ENCODE assay signal across 10 cellular contexts in genomic region chr1:35454616-35455015, GRCh38.
DNase-seq lines count a peak whose midpoint lies in the region; ATAC-seq and TF ChIP-seq lines count a peak whose summit lies in the region.
"Had no signal": no experiment of that assay in that cellular context is flagged by ENCODE, and none has a peak within 500 bp of the region (broad histone marks: within the 10 kb centered on the region; RNA-seq: fewer than 3 reads in every experiment).

No MANE protein-coding gene starts in this region.

- POLR2A ChIA-PET in naive thymus-derived CD4-positive, alpha-beta T cell (lab: Charles Lee) = interaction anchor here (1.4 kb wide), 1 partner anchor 103 kb away, joined by 4 read pairs; the partner anchor contains the start of genes KIAA0319L and NCDN
- POLR2A ChIA-PET in RWPE1 (lab: Yijun Ruan, JAX; ENCODE audit: low non-redundant PET) = no interaction called here

- no peak overlapping the region for H3K4me3 ChIP-seq in cardiac fibroblast (replicated peaks in 1 of 2; ENCODE audit: low read depth in 2 of 2, low read length in 2 of 2)
- no peak overlapping the region for H3K4me3 ChIP-seq in naive thymus-derived CD4-positive, alpha-beta T cell (ENCODE audit: low read length)
- H3K4me3 ChIP-seq: SJCRH30 had no signal

- CTCF ChIA-PET in naive thymus-derived CD4-positive, alpha-beta T cell (lab: Charles Lee) = interaction anchor here (0.6 to 1.2 kb wide), 7 partner anchors 9 to 117 kb away, joined by 3 read pairs; no protein-coding TSS in a partner anchor
- CTCF ChIA-PET in RWPE1 (lab: Yijun Ruan, JAX) = no interaction called here

- H3K4me1 ChIP-seq in naive thymus-derived CD4-positive, alpha-beta T cell (ENCODE audit: control insufficient read depth in 2 of 2, insufficient read depth in 2 of 2, low read length in 2 of 2) = peaks cover 18 to 19% of the 10 kb centered on the region in 2 donors
- H3K4me1 ChIP-seq: SJCRH30 had no signal

- no peak for TF ChIP-seq CTCF in CD14-positive monocyte (IDR thresholded peaks at IDR 0.05)
- TF ChIP-seq CTCF in cardiac fibroblast (IDR thresholded peaks at IDR 0.05; ENCODE audit: low read depth, low read length) = peak; percentile 49
- TF ChIP-seq CTCF in RWPE1 (conservative IDR thresholded peaks at IDR 0.05; ENCODE audit: low read depth) = no peak

- peaks cover 7% of the 10 kb centered on the region for H3K4me1 Mint-ChIP-seq in CD14-positive monocyte
- H3K4me1 Mint-ChIP-seq in naive thymus-derived CD4-positive, alpha-beta T cell = peaks cover 24 to 38% (median 30%) of the 10 kb centered on the region in 7 donors

- peaks cover 2 to 29% (median 7%) of the 10 kb centered on the region in 3 experiments for H3K36me3 ChIP-seq in naive thymus-derived CD4-positive, alpha-beta T cell (ENCODE audit: control insufficient read depth in 2 of 3, insufficient read depth in 3 of 3, low read length in 3 of 3)

- H3K27me3 ChIP-seq in naive thymus-derived CD4-positive, alpha-beta T cell (ENCODE audit: control insufficient read depth in 2 of 2, insufficient read depth in 2 of 2, low read length in 2 of 2) = no peaks in the 10 kb centered on the region
- H3K27me3 ChIP-seq: SJCRH30 had no signal

- H3K4me3 Mint-ChIP-seq in CD14-positive monocyte = no peak overlapping the region
- H3K4me3 Mint-ChIP-seq in naive thymus-derived CD4-positive, alpha-beta T cell = no peak overlapping the region

- intact Hi-C loops in CD14-positive monocyte (cut with micrococcal nuclease) = loop anchor here in 1 of 2 donors (5.0 kb wide), 1 partner anchor 103 kb away; the partner anchor contains the start of genes KIAA0319L and NCDN
- intact Hi-C loops in naive thymus-derived CD4-positive, alpha-beta T cell (cut with micrococcal nuclease) = loop anchor here (5.0 kb wide), 3 partner anchors 262 to 318 kb away; partner anchors contain the start of genes C1orf216 (in 1 of the 2) and SFPQ (in 1 of the 2)

- no peak overlapping the region for H3K27ac ChIP-seq in naive thymus-derived CD4-positive, alpha-beta T cell (ENCODE audit: low read depth, low read length)
- no peak overlapping the region for H3K27ac ChIP-seq in RWPE1
- H3K27ac ChIP-seq: SJCRH30 had no signal

- no peaks in the 10 kb centered on the region for H3K9me3 ChIP-seq in naive thymus-derived CD4-positive, alpha-beta T cell (ENCODE audit: control insufficient read depth in 2 of 3, low read length in 3 of 3)
- H3K9me3 ChIP-seq: SJCRH30 had no signal

- H3K27ac Mint-ChIP-seq in CD14-positive monocyte = peak overlapping the region in 5 of 7 donors; percentile 87 to 94 (median 92)
- H3K27ac Mint-ChIP-seq in naive thymus-derived CD4-positive, alpha-beta T cell = peak overlapping the region in 8 of 9 donors; percentile 20 to 89 (median 69)

- peak; percentile 53 for ATAC-seq in naive thymus-derived CD4-positive, alpha-beta T cell
- ATAC-seq in HG03442 (IDR thresholded peaks at IDR 0.05; ENCODE audit: unreplicated experiment) = no peak

- H3K9me3 Mint-ChIP-seq in CD14-positive monocyte = peaks cover 0 to 3% (median 0%) of the 10 kb centered on the region in 7 donors
- H3K9me3 Mint-ChIP-seq in naive thymus-derived CD4-positive, alpha-beta T cell = no peaks in the 10 kb centered on the region

- peaks cover 30 to 49% of the 10 kb centered on the region in 2 donors for H3K36me3 Mint-ChIP-seq in CD14-positive monocyte
- peaks cover 3 to 34% (median 12%) of the 10 kb centered on the region in 5 donors for H3K36me3 Mint-ChIP-seq in naive thymus-derived CD4-positive, alpha-beta T cell

- DNase-seq in CD14-positive monocyte (ENCODE audit: low spot score) = no peak
- peak; percentile 57 for DNase-seq in HS-5 (ENCODE audit: low read depth)
- DNase-seq in cardiac fibroblast (ENCODE audit: low read depth in 2 of 2) = peak; percentile 75 to 95
- no peak for DNase-seq in naive thymus-derived CD4-positive, alpha-beta T cell
- no peak for DNase-seq in globus pallidus (ENCODE audit: low spot score)
- no peak for DNase-seq in NCI-H2081 treated with DMSO at 0.1 percent for 48 hours (lab: John Stamatoyannopoulos, UW)
- DNase-seq in RWPE1 (ENCODE audit: low spot score) = no peak
- DNase-seq: activated gamma-delta T cell, SJCRH30 had no signal

- H3K27me3 Mint-ChIP-seq in CD14-positive monocyte (ENCODE audit: low read depth in 3 of 3) = no peaks in the 10 kb centered on the region
- no peaks in the 10 kb centered on the region for H3K27me3 Mint-ChIP-seq in naive thymus-derived CD4-positive, alpha-beta T cell

Comparison
In these comparisons a context has a peak if more than half of its experiments do, and no peak if none do; other contexts are left out.
1. DNase-seq: peak in HS-5 (single experiment) and cardiac fibroblast (2 of 2); none in CD14-positive monocyte (single experiment), naive thymus-derived CD4-positive, alpha-beta T cell (0 of 9), globus pallidus (single experiment), NCI-H2081 treated with DMSO at 0.1 percent for 48 hours (single experiment) and RWPE1 (single experiment).